Comparison of ENCODE assay signal across 10 cellular contexts in the genomic region with DNA sequence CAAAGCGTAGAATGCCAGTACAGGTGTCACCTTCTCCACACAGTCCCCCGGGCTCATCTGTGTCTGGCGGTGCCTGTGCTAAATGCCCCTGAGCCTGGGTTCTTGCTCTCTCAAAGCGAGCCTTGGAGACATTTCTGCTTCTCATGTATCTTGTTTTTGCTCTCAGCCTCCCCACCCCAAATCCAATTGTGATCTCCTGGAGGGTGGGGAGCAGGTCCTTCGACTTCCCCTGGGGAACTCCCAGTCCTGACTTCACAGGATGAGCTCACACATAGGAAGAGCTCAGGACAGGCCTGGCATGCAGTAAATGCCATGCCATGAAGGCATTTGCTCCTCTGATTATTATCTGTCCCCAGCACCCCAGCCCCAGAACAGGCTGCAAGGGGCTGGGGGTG. TPM values are rescaled to one million over a fixed set of nuclear protein-coding genes. Genes with fewer than 3 reads are reported as not detected.
DNase-seq lines count a peak whose midpoint lies in the region; ATAC-seq and TF ChIP-seq lines count a peak whose summit lies in the region.
"Had no signal": no experiment of that assay in that cellular context is flagged by ENCODE, and none has a peak within 500 bp of the region (broad histone marks: within the 10 kb centered on the region; RNA-seq: fewer than 3 reads in every experiment).

No MANE protein-coding gene starts in this region.

- no peak overlapping the region for H3K18ac ChIP-seq in mesendoderm (ENCODE audit: low read length)

- no peak for TF ChIP-seq CTCF in MCF 10A (IDR thresholded peaks at IDR 0.05; ENCODE audit: unreplicated experiment)
- no peak for TF ChIP-seq CTCF in GM10248 (IDR thresholded peaks at IDR 0.05; ENCODE audit: control extremely low read depth, extremely low read depth, low read depth, missing control alignments)

- POLR2A ChIA-PET in CD4-positive, alpha-beta memory T cell (lab: Charles Lee; ENCODE audit: partially characterized antibody), result interaction anchor here (1.3 to 11.5 kb wide), 2 partner anchors 11 to 126 kb away, joined by 3 to 449 read pairs; no protein-coding TSS in a partner anchor
- POLR2A ChIA-PET in MCF 10A (lab: Yijun Ruan, JAX), result no interaction called here
- POLR2A ChIA-PET in GM10248 (lab: Yijun Ruan, JAX), result no interaction called here

- ATAC-seq in activated naive CD4-positive, alpha-beta T cell treated with anti-CD3 and anti-CD28 coated beads, Interleukin-2, amount 50 U/mL, for 72 hours, result peak in 1 of 2 donors; percentile 48
- ATAC-seq in GM21360 (IDR thresholded peaks at IDR 0.05; ENCODE audit: unreplicated experiment), result no peak
- ATAC-seq: K562, mucosa of descending colon had no signal

- peak overlapping the region; percentile 77 for H3K9ac ChIP-seq in BLaER1
- H3K9ac ChIP-seq in mesendoderm (ENCODE audit: low read length), result no peak overlapping the region

- no peak overlapping the region for H2AK5ac ChIP-seq in mesendoderm (ENCODE audit: low read length)

- H3K4ac ChIP-seq in mesendoderm (ENCODE audit: low read depth, low read length), result no peak overlapping the region

- H3K79me2 ChIP-seq in mesendoderm (ENCODE audit: control insufficient read depth, insufficient read depth, low read length), result no peaks in the 10 kb centered on the region

- no peaks in the 10 kb centered on the region for H3K27me3 Mint-ChIP-seq in CD4-positive, alpha-beta memory T cell
- H3K27me3 Mint-ChIP-seq in MCF 10A (ENCODE audit: insufficient read depth, unreplicated experiment), result no peaks in the 10 kb centered on the region

- no peak overlapping the region for H2BK15ac ChIP-seq in mesendoderm (replicated peaks; ENCODE audit: low read depth)

- no peaks in the 10 kb centered on the region for H3K9me3 ChIP-seq in BLaER1
- no peaks in the 10 kb centered on the region for H3K9me3 ChIP-seq in CD4-positive, alpha-beta memory T cell (ENCODE audit: control insufficient read depth in 1 of 2, low read length in 2 of 2)
- H3K9me3 ChIP-seq: ascending aorta, mucosa of descending colon had no signal

- H3K27ac Mint-ChIP-seq in CD4-positive, alpha-beta memory T cell, result peak overlapping the region; percentile 80 to 97 (median 92)
- peak overlapping the region; percentile 83 to 94 for H3K27ac Mint-ChIP-seq in activated naive CD4-positive, alpha-beta T cell treated with anti-CD3 and anti-CD28 coated beads, Interleukin-2, amount 50 U/mL, for 72 hours
- no peak overlapping the region for H3K27ac Mint-ChIP-seq in MCF 10A (ENCODE audit: low read depth, unreplicated experiment)

- no peak for DNase-seq in CD4-positive, alpha-beta memory T cell
- no peak for DNase-seq in activated naive CD4-positive, alpha-beta T cell treated with anti-CD3 and anti-CD28 coated beads, Interleukin-2, amount 50 U/mL, for 72 hours (ENCODE audit: low spot score in 2 of 2)
- DNase-seq in mesendoderm, result no peak
- no peak for DNase-seq in MCF 10A (ENCODE audit: unreplicated experiment)
- DNase-seq in GM10248 (ENCODE audit: extremely low spot score), result no peak
- DNase-seq: mucosa of descending colon had no signal

- H3K4me1 Mint-ChIP-seq in CD4-positive, alpha-beta memory T cell, result peaks cover 54 to 92% (median 81%) of the 10 kb centered on the region in 4 donors
- peaks cover 5% of the 10 kb centered on the region for H3K4me1 Mint-ChIP-seq in MCF 10A (ENCODE audit: insufficient read depth, unreplicated experiment)

- H3K4me1 ChIP-seq in BLaER1, result peaks cover 98% of the 10 kb centered on the region
- H3K4me1 ChIP-seq in CD4-positive, alpha-beta memory T cell (ENCODE audit: insufficient read depth, low read length), result peaks cover 89% of the 10 kb centered on the region
- H3K4me1 ChIP-seq in mesendoderm (ENCODE audit: control insufficient read depth, low read depth, low read length), result peaks cover 2% of the 10 kb centered on the region
- H3K4me1 ChIP-seq: ascending aorta had no signal

- H3K27ac ChIP-seq in BLaER1 (peak overlapping the region; percentile 87), mesendoderm (ENCODE audit: low read depth, low read length) (no peak overlapping the region)
- peak overlapping the region; percentile 35 for H3K27ac ChIP-seq in CD4-positive, alpha-beta memory T cell (ENCODE audit: low read depth, low read length)
- H3K27ac ChIP-seq: ascending aorta had no signal

- H2BK120ac ChIP-seq in mesendoderm (ENCODE audit: low read depth, low read length), result no peak overlapping the region

- intact Hi-C loops in CD4-positive, alpha-beta memory T cell (cut with micrococcal nuclease), result no loop called here
- intact Hi-C loops in MCF 10A (cut with micrococcal nuclease), result no loop called here

- H3K79me1 ChIP-seq in mesendoderm (ENCODE audit: low read length), result no peaks in the 10 kb centered on the region

- H3K9me3 Mint-ChIP-seq in CD4-positive, alpha-beta memory T cell, result no peaks in the 10 kb centered on the region
- no peaks in the 10 kb centered on the region for H3K9me3 Mint-ChIP-seq in activated naive CD4-positive, alpha-beta T cell treated with anti-CD3 and anti-CD28 coated beads, Interleukin-2, amount 50 U/mL, for 72 hours
- no peaks in the 10 kb centered on the region for H3K9me3 Mint-ChIP-seq in MCF 10A (ENCODE audit: unreplicated experiment)

- peaks cover 20 to 31% of the 10 kb centered on the region in 2 donors for H3K36me3 Mint-ChIP-seq in CD4-positive, alpha-beta memory T cell
- peaks cover 0 to 14% of the 10 kb centered on the region in 2 donors for H3K36me3 Mint-ChIP-seq in activated naive CD4-positive, alpha-beta T cell treated with anti-CD3 and anti-CD28 coated beads, Interleukin-2, amount 50 U/mL, for 72 hours
- no peaks in the 10 kb centered on the region for H3K36me3 Mint-ChIP-seq in MCF 10A (ENCODE audit: insufficient read depth, unreplicated experiment)

- 0 out of 2 replicates have a peak overlapping the region, but pooled peaks have one; percentile 51 for H3K4me3 ChIP-seq in BLaER1
- H3K4me3 ChIP-seq in CD4-positive, alpha-beta memory T cell (ENCODE audit: low read length in 2 of 2), result no peak overlapping the region
- no peak overlapping the region for H3K4me3 ChIP-seq in mesendoderm (ENCODE audit: low read length)
- H3K4me3 ChIP-seq: ascending aorta, K562, mucosa of descending colon had no signal

- CTCF ChIA-PET in CD4-positive, alpha-beta memory T cell (lab: Charles Lee; ENCODE audit: partially characterized antibody), result interaction anchor here (1.4 to 12.0 kb wide), 3 partner anchors 10 to 124 kb away, joined by 3 to 430 read pairs (median 312); no protein-coding TSS in a partner anchor
- CTCF ChIA-PET in MCF 10A (lab: Yijun Ruan, JAX), result interaction anchor here (0.6 to 13.8 kb wide), 3 partner anchors 124 to 497 kb away, joined by 3 to 360 read pairs (median 4); no protein-coding TSS in a partner anchor
- CTCF ChIA-PET in GM10248 (lab: Yijun Ruan, JAX), result interaction anchor here (1.5 to 10.2 kb wide), 2 partner anchors 27 to 125 kb away, joined by 3 to 171 read pairs; no protein-coding TSS in a partner anchor

- H4K8ac ChIP-seq in mesendoderm (ENCODE audit: low read depth, low read length), result no peak overlapping the region

- WGBS in mesendoderm (ENCODE audit: extremely low coverage, insufficient coverage, low lambda C conversion rate), result no CpG with 5 or more reads among the region's 5 CpGs

- H3K4me3 Mint-ChIP-seq in CD4-positive, alpha-beta memory T cell, result peak overlapping the region in 4 of 8 donors; percentile 48 to 80 (median 66)
- no peak overlapping the region for H3K4me3 Mint-ChIP-seq in MCF 10A (ENCODE audit: unreplicated experiment)

- no peak overlapping the region for H2BK5ac ChIP-seq in mesendoderm (ENCODE audit: low read length)

- no TSS peak for BruUV-seq in MCF 10A (replicated peaks; lab: Mats Ljungman, UMichigan)

- no peak overlapping the region for H4K5ac ChIP-seq in mesendoderm (ENCODE audit: low read length)

- no peak overlapping the region for H3K56ac ChIP-seq in mesendoderm (ENCODE audit: low read length)

- peaks cover 12% of the 10 kb centered on the region for H3K36me3 ChIP-seq in BLaER1
- peaks cover 4% of the 10 kb centered on the region for H3K36me3 ChIP-seq in CD4-positive, alpha-beta memory T cell (ENCODE audit: insufficient read depth, low read length)
- H3K36me3 ChIP-seq in mesendoderm (ENCODE audit: control insufficient read depth, insufficient read depth, low read length), result no peaks in the 10 kb centered on the region
- H3K36me3 ChIP-seq: ascending aorta had no signal

- H3K23ac ChIP-seq in mesendoderm (ENCODE audit: low read length), result peak overlapping the region; percentile 30

- H3K27me3 ChIP-seq in BLaER1 (no peaks in the 10 kb centered on the region), mesendoderm (ENCODE audit: insufficient read depth, low read length, poor library complexity) (peaks cover 2% of the 10 kb centered on the region)
- no peaks in the 10 kb centered on the region for H3K27me3 ChIP-seq in CD4-positive, alpha-beta memory T cell (ENCODE audit: insufficient read depth, low read length)
- H3K27me3 ChIP-seq: ascending aorta had no signal

- peak overlapping the region; percentile 96 for H3K4me2 ChIP-seq in BLaER1
- H3K4me2 ChIP-seq in mesendoderm (ENCODE audit: low read length), result no peak overlapping the region

- peaks cover 50% of the 10 kb centered on the region for H4K20me1 ChIP-seq in BLaER1

RNA-seq across cellular contexts. Expression of gene NOL4L, which starts 58.1 kb away (rescaled TPM):
- total RNA-seq in CD4-positive, alpha-beta memory T cell, result 10 to 100 TPM; 71.0 to 74.2 TPM
- polyA plus RNA-seq in CD4-positive, alpha-beta memory T cell, result 10 to 100 TPM in 1 of 2 donors, 1 to 10 TPM in 1; 7.0 to 23.9 TPM
- total RNA-seq in activated naive CD4-positive, alpha-beta T cell treated with anti-CD3 and anti-CD28 coated beads, Interleukin-2, amount 50 U/mL, for 72 hours, result 10 to 100 TPM; 21.2 to 30.7 TPM
- 9.5 TPM for polyA plus RNA-seq in mesendoderm (2013, experiment 1 of 2)
- 9.0 TPM for polyA plus RNA-seq in mesendoderm (2013, experiment 2 of 2)
- total RNA-seq in MCF 10A (2022), result 3.3 and 4.6 TPM in 2 replicates
